1 cellular context compared by ENCODE assay signal in genomic region chr1:147061880-147062279, GRCh38.
A peak's percentile ranks its signal among the peaks of the same experiment; 100 is the strongest.
DNase-seq lines count a peak whose midpoint lies in the region; FAIRE-seq and TF ChIP-seq lines count a peak whose summit lies in the region.
"Not testable (repeated sequence)": the region's sequence is repeated elsewhere in the genome, so short reads cannot be mapped to it uniquely, and the experiment has no call there.

No MANE protein-coding gene starts in this region.

- H3K36me3 ChIP-seq in kidney (ENCODE audit: control insufficient read depth in 1 of 2, insufficient read depth in 2 of 2, low read length in 2 of 2) = not testable (repeated sequence)

- not testable (repeated sequence) for H3K4me3 ChIP-seq in kidney (ENCODE audit: low read length in 2 of 2)

- not testable (repeated sequence) for FAIRE-seq in kidney (lab: Jason Lieb, UNC)

- not testable (repeated sequence) for H3K9me3 ChIP-seq in kidney (ENCODE audit: control insufficient read depth in 1 of 2, low read length in 2 of 2)

- H3K9ac ChIP-seq in kidney (ENCODE audit: low read length in 2 of 2) = not testable (repeated sequence)

- intact Hi-C loops in kidney (cut with DNase I) = not testable (repeated sequence)

- not testable (repeated sequence) for H3K4me1 ChIP-seq in kidney (ENCODE audit: control insufficient read depth in 1 of 2, insufficient read depth in 1 of 2, low read depth in 1 of 2, low read length in 2 of 2)

- not testable (repeated sequence) for TF ChIP-seq CTCF in kidney (IDR thresholded peaks at IDR 0.05; ENCODE audit: borderline replicate concordance, extremely low read depth, insufficient read depth)

- H3K27ac ChIP-seq in kidney (ENCODE audit: low read depth in 2 of 2, low read length in 2 of 2) = not testable (repeated sequence)

- DNase-seq in kidney = peak; percentile 63
